In the genomic region with DNA sequence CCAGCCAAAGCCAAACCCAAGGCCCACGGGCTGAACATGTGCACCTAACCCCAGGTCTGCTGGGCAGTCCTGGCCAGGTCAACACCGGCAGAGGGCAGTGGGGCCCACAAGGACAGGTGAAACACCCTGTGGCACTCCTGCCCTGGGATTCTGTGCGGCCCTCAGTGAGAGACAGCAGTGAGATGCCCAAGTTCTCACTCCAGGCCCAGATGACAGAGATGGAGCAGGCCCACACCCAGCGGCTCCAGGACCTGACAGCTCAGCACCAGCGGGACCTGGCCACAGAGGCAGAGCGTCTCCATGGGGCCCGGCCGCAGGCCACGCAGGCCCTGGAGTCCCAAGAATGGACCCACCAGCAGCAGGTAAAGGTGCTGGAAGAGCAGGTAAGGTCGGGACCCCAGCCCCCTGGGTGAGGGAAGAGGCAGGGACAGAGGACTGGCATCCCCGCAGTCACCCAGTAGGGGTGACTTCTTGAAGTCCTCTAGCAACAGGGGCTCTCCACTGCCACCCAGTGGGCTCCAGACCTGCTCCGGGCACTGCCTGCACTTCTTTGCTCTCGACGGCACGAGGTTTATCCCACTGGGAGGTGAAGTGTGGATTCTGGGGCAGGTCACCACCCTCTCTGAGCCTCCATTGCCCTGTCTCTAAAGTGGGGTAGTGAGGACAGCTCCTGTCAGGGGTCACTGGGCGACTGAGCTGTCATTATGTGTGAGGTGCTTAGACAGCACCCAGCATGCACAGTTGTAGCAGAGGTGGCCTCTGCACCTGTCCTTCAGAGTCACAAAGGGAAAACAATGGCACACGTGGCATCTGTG, we compare ENCODE assay signal across 8 cellular contexts. TPM values are rescaled to one million over a fixed set of nuclear protein-coding genes. Genes with fewer than 3 reads are reported as not detected.
A peak's percentile ranks its signal among the peaks of the same experiment; 100 is the strongest.
DNase-seq lines count a peak whose midpoint lies in the region; ATAC-seq and TF ChIP-seq lines count a peak whose summit lies in the region.

No MANE protein-coding gene starts in this region.

- peaks cover 0 to 6% of the 10 kb centered on the region in 2 experiments for H3K27me3 ChIP-seq in mesenchymal stem cell (ENCODE audit: control insufficient read depth in 1 of 2, insufficient read depth in 1 of 2, low read length in 2 of 2)

- H4K8ac ChIP-seq in mesenchymal stem cell (ENCODE audit: low read length), result no peak overlapping the region

- H3K14ac ChIP-seq in mesenchymal stem cell (ENCODE audit: low read length in 2 of 2), result peak overlapping the region in 1 of 2 experiments; percentile 7

- H2AK5ac ChIP-seq in mesenchymal stem cell (ENCODE audit: low read length, severe bottlenecking), result no peak overlapping the region

- H3K4me1 ChIP-seq in mesenchymal stem cell (ENCODE audit: control insufficient read depth, insufficient read depth, low read depth, low read length), result peaks cover 28% of the 10 kb centered on the region

- peak overlapping the region; percentile 43 to 51 for H2BK12ac ChIP-seq in mesenchymal stem cell (ENCODE audit: low read length in 2 of 2)

- no peaks in the 10 kb centered on the region for H3K36me3 ChIP-seq in mesenchymal stem cell (ENCODE audit: control insufficient read depth in 1 of 2, insufficient read depth in 2 of 2, low read depth in 1 of 2, low read length in 2 of 2)

- peak overlapping the region in 1 of 2 experiments; percentile 21 for H3K18ac ChIP-seq in mesenchymal stem cell (ENCODE audit: low read depth in 1 of 2, low read length in 2 of 2)

- H2BK5ac ChIP-seq in mesenchymal stem cell (ENCODE audit: low read depth, low read length, poor library complexity, severe bottlenecking), result no peak overlapping the region

- H4K91ac ChIP-seq in mesenchymal stem cell (ENCODE audit: low read length), result peak overlapping the region; percentile 16

- WGBS in mesenchymal stem cell, result 81% methylated on average over 17 of the region's 17 CpGs

- no peak overlapping the region for H3K27ac ChIP-seq in mesenchymal stem cell (ENCODE audit: low read length, poor library complexity, severe bottlenecking)

- ATAC-seq in HG02973 (IDR thresholded peaks at IDR 0.05; ENCODE audit: unreplicated experiment) (no peak), GM18858 (IDR thresholded peaks at IDR 0.05; ENCODE audit: unreplicated experiment) (no peak), GM18520 (IDR thresholded peaks at IDR 0.05; ENCODE audit: unreplicated experiment) (no peak), GM21529 (IDR thresholded peaks at IDR 0.05; ENCODE audit: unreplicated experiment) (no peak)

- 0 out of 2 replicates have a peak, but pooled peaks have one; percentile 13 for TF ChIP-seq CTCF in LNCAP (IDR thresholded peaks at IDR 0.05)
- TF ChIP-seq CTCF in astrocyte of the spinal cord (IDR thresholded peaks at IDR 0.05; ENCODE audit: low read depth, low read length), result peak; percentile 56

- H3K4ac ChIP-seq in mesenchymal stem cell (ENCODE audit: low read depth in 1 of 2, low read length in 2 of 2), result peak overlapping the region in 1 of 2 experiments; percentile 66

- DNase-seq in COR-L47 (lab: John Stamatoyannopoulos, UW), result peak; percentile 5
- DNase-seq in astrocyte of the spinal cord (ENCODE audit: low read depth, low spot score), result no peak
- DNase-seq in mesenchymal stem cell, result peak; percentile 44

- H3K4me2 ChIP-seq in mesenchymal stem cell (ENCODE audit: low read length, poor library complexity, severe bottlenecking), result no peak overlapping the region

- no peak overlapping the region for H2AFZ ChIP-seq in mesenchymal stem cell (ENCODE audit: low read depth, low read length)

- in situ Hi-C loops in astrocyte of the spinal cord (cut with HindIII; ENCODE audit: low sequenced_read_pairs), result no loop called here

- no peak overlapping the region for H2BK120ac ChIP-seq in mesenchymal stem cell (ENCODE audit: low read depth, low read length)

- H3K4me3 ChIP-seq in astrocyte of the spinal cord (ENCODE audit: low read depth, low read length) (no peak overlapping the region), mesenchymal stem cell (ENCODE audit: insufficient read depth in 1 of 2, low read depth in 1 of 2, low read length in 2 of 2) (no peak overlapping the region)

- no peak overlapping the region for H3K9ac ChIP-seq in mesenchymal stem cell (ENCODE audit: low read length)

- H3K23ac ChIP-seq in mesenchymal stem cell (ENCODE audit: low read length in 2 of 2), result no peak overlapping the region

- no peak overlapping the region for H2BK15ac ChIP-seq in mesenchymal stem cell (ENCODE audit: low read depth, poor library complexity, severe bottlenecking)

- H3K9me3 ChIP-seq in mesenchymal stem cell (ENCODE audit: control insufficient read depth, low read length), result peaks cover 16% of the 10 kb centered on the region

- no peaks in the 10 kb centered on the region for H3K79me1 ChIP-seq in mesenchymal stem cell (replicated peaks; ENCODE audit: low read length, poor library complexity, severe bottlenecking)

RNA-seq across cellular contexts. Expression of a gene that starts 8.8 kb away (rescaled TPM):
- polyA plus RNA-seq in mesenchymal stem cell (2013, experiment 1 of 2), result 3.7 TPM
- 3.7 TPM for polyA plus RNA-seq in mesenchymal stem cell (2013, experiment 2 of 2)
